Comparison of ENCODE assay signal across 8 cellular contexts in the genomic region with DNA sequence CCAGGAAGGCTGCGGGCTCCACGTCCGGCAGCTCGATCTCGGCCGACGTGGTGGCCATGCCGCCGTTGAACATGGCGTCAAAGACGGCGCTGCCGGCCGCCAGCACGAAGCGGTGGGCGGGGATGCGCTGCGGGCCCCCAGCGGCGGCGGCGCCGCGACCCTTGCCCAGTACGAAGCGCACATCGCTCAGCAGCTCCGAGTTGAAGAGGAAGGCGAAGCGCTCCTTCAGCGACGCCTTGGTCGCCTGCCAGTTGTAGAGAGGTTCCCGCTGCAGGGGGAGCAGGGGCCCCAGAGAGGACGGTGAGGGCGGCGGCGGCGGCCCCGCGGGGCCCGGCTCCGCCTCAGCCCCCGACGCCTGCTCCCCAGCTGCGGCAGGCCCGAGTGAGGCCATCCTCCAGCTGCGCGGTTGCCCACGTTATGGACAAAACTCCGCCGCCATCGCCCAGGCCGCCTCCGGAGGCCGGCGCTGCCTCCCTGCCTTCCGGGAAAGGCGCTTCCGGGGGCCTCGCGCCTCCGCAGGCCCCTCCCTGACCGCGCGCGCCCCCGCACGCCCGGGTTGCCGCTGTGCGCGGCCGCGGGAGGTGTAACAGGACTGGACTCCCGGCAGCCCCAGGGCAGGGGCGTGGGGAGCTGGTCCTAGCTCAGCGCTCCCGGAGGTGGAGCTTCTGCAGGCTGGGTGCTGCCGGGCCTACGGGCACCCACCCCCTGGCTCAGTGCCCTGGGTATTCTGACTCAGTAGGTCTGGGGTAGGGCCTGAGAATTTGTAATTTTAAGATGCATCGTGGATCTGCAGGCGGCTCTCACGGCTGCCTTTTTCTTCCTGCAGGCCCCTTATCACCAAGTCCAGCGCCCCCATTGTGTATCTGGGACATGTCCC. TPM values are rescaled to one million over a fixed set of nuclear protein-coding genes. Genes with fewer than 3 reads are reported as not detected.
DNase-seq lines count a peak whose midpoint lies in the region; ATAC-seq and TF ChIP-seq lines count a peak whose summit lies in the region.

A gene (minus strand): TSS at position 492 of the 877 bp plus-strand sequence. CDS start 101 bp downstream, at position 391.

- POLR2A ChIA-PET in activated CD4-positive, alpha-beta memory T cell treated with anti-CD3 and anti-CD28 coated beads, Interleukin-2, amount 10 ng/mL, durations not matched to agents 7 days and 5 days (lab: Charles Lee) = interaction anchor here (0.6 to 2.0 kb wide), 15 partner anchors 10 to 527 kb away, joined by 3 to 20 read pairs (median 4); a partner anchor contains a TSS

- H3K9me3 ChIP-seq in duodenal mucosa (ENCODE audit: control insufficient read depth in 1 of 2, low read length in 2 of 2) = no peaks in the 10 kb centered on the region
- peaks cover 4% of the 10 kb centered on the region for H3K9me3 ChIP-seq in lower lobe of right lung

- H3K4me1 Mint-ChIP-seq in activated CD4-positive, alpha-beta memory T cell treated with anti-CD3 and anti-CD28 coated beads, Interleukin-2, amount 10 ng/mL, durations not matched to agents 7 days and 5 days = peaks cover 20% of the 10 kb centered on the region

- peak within 1 kb of the TSS; percentile 76 for H3K27ac Mint-ChIP-seq in activated CD4-positive, alpha-beta memory T cell treated with anti-CD3 and anti-CD28 coated beads, Interleukin-2, amount 10 ng/mL, durations not matched to agents 7 days and 5 days

- H3K9me3 Mint-ChIP-seq in activated CD4-positive, alpha-beta memory T cell treated with anti-CD3 and anti-CD28 coated beads, Interleukin-2, amount 10 ng/mL, durations not matched to agents 7 days and 5 days = peaks cover 7% of the 10 kb centered on the region

- H3K4me1 ChIP-seq in duodenal mucosa (ENCODE audit: control insufficient read depth in 1 of 2, insufficient read depth in 2 of 2, low read length in 2 of 2) = peaks cover 38 to 47% of the 10 kb centered on the region in 2 donors
- peaks cover 41% of the 10 kb centered on the region for H3K4me1 ChIP-seq in lower lobe of right lung

- peak within 1 kb of the TSS; percentile 96 to 98 for H3K4me3 ChIP-seq in duodenal mucosa (ENCODE audit: low read depth in 1 of 2, low read length in 2 of 2)
- H3K4me3 ChIP-seq in lower lobe of right lung = peak within 1 kb of the TSS; percentile 91

- intact Hi-C loops in lower lobe of right lung (cut with DNase I) = no loop called here

- DNase-seq in CD1c-positive myeloid dendritic cell (ENCODE audit: extremely low spot score) = peak; percentile 95
- peak; percentile 87 for DNase-seq in NCI-H748 (lab: John Stamatoyannopoulos, UW; ENCODE audit: unreplicated experiment)
- DNase-seq in activated CD4-positive, alpha-beta memory T cell treated with anti-CD3 and anti-CD28 coated beads, Interleukin-2, amount 10 ng/mL, durations not matched to agents 7 days and 5 days = peak; percentile 87
- peak; percentile 96 for DNase-seq in lower lobe of right lung
- DNase-seq in stimulated activated CD4-positive, alpha-beta T cell treated with anti-CD3 and anti-CD28 coated beads, TNF-alpha, amount 100 ng/mL, for 1 hour (ENCODE audit: low read depth in 3 of 3, low spot score in 1 of 3) = peak; percentile 42 to 75 (median 48)

- H3K9ac ChIP-seq in duodenal mucosa (ENCODE audit: low read depth in 1 of 2, low read length in 2 of 2) = peak within 1 kb of the TSS; percentile 82 to 96

- H3K27ac ChIP-seq in duodenal mucosa (ENCODE audit: low read depth, low read length) (peak within 1 kb of the TSS; percentile 79), lower lobe of right lung (peak within 1 kb of the TSS; percentile 97)

- peak; percentile 80 for ATAC-seq in GM19328 (IDR thresholded peaks at IDR 0.05; ENCODE audit: unreplicated experiment)
- ATAC-seq in HG03469 (IDR thresholded peaks at IDR 0.05; ENCODE audit: unreplicated experiment) = peak; percentile 68
- ATAC-seq in lower lobe of right lung = peak; percentile 98 to 99

- H3K27me3 Mint-ChIP-seq in activated CD4-positive, alpha-beta memory T cell treated with anti-CD3 and anti-CD28 coated beads, Interleukin-2, amount 10 ng/mL, durations not matched to agents 7 days and 5 days = no peaks in the 10 kb centered on the region

- peaks cover 22% of the 10 kb centered on the region for H3K36me3 Mint-ChIP-seq in activated CD4-positive, alpha-beta memory T cell treated with anti-CD3 and anti-CD28 coated beads, Interleukin-2, amount 10 ng/mL, durations not matched to agents 7 days and 5 days (ENCODE audit: low read depth)

- CTCF ChIA-PET in activated CD4-positive, alpha-beta memory T cell treated with anti-CD3 and anti-CD28 coated beads, Interleukin-2, amount 10 ng/mL, durations not matched to agents 7 days and 5 days (lab: Charles Lee) = interaction anchor here (1.3 to 3.3 kb wide), 3 partner anchors 10 to 98 kb away, joined by 3 to 19 read pairs (median 6); a partner anchor contains a TSS

- peak; percentile 25 for TF ChIP-seq CTCF in lower lobe of right lung (IDR thresholded peaks at IDR 0.05)

- no peaks in the 10 kb centered on the region for H3K27me3 ChIP-seq in duodenal mucosa (ENCODE audit: control insufficient read depth in 1 of 2, insufficient read depth in 2 of 2, low read length in 2 of 2)
- no peaks in the 10 kb centered on the region for H3K27me3 ChIP-seq in lower lobe of right lung (ENCODE audit: low read depth)

- H3K36me3 ChIP-seq in duodenal mucosa (ENCODE audit: control insufficient read depth in 1 of 2, insufficient read depth in 2 of 2, low read length in 2 of 2) (no peaks in the 10 kb centered on the region), lower lobe of right lung (no peaks in the 10 kb centered on the region)

- peak within 1 kb of the TSS; percentile 49 for H3K4me3 Mint-ChIP-seq in activated CD4-positive, alpha-beta memory T cell treated with anti-CD3 and anti-CD28 coated beads, Interleukin-2, amount 10 ng/mL, durations not matched to agents 7 days and 5 days

RNA-seq across cellular contexts. Expression of the gene that starts here (rescaled TPM):
- 10 to 100 TPM; 55.0 to 58.6 TPM for total RNA-seq in activated CD4-positive, alpha-beta memory T cell treated with anti-CD3 and anti-CD28 coated beads, Interleukin-2, amount 10 ng/mL, durations not matched to agents 7 days and 5 days
- total RNA-seq in lower lobe of right lung = 43.0 TPM

Comparison
In these comparisons a context has a peak if more than half of its experiments do, and no peak if none do; other contexts are left out.
1. Peak in every context shown above with its lines: DNase-seq, ATAC-seq, H3K4me3 ChIP-seq and H3K27ac ChIP-seq.